In the genomic region with DNA sequence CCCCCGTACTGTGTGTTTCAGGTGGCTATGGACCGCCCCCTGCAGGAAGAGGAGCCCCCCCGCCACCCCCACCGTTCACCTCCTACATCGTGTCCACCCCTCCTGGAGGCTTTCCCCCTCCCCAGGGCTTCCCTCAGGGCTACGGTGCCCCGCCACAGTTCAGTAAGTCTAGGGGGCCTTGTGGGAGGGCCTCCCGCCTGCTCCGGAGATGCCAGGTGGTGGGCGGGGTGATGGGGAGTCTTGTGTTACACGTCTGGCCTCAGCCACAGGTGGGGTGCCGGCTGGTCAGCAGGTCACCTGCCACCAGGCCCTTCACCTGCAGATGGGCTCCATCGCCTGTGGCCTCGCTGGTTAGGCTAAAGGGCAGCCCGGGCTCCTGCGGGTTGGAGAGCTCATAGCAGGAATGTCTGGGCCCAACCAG, we compare ENCODE assay signal across 27 cellular contexts. TPM values are rescaled to one million over a fixed set of nuclear protein-coding genes. Genes with fewer than 3 reads are reported as not detected.
A peak's percentile ranks its signal among the peaks of the same experiment; 100 is the strongest.
DNase-seq lines count a peak whose midpoint lies in the region; ATAC-seq, FAIRE-seq and TF ChIP-seq lines count a peak whose summit lies in the region.
"Had no signal": no experiment of that assay in that cellular context is flagged by ENCODE, and none has a peak within 500 bp of the region (broad histone marks: within the 10 kb centered on the region; RNA-seq: fewer than 3 reads in every experiment).

No MANE protein-coding gene starts in this region.

- no peak overlapping the region for H3K23ac ChIP-seq in neuronal stem cell (ENCODE audit: low read depth, low read length, poor library complexity)

- H4K20me1 ChIP-seq in GM12878 (ENCODE audit: control insufficient read depth, insufficient read depth), result no peaks in the 10 kb centered on the region

- no TSS peak for BruUV-seq in GM12878 (replicated peaks; lab: Mats Ljungman, UMichigan)

- H3K79me2 ChIP-seq in GM12878 (ENCODE audit: control insufficient read depth, insufficient read depth, low read length), result no peaks in the 10 kb centered on the region

- H3K4me2 ChIP-seq in GM12878 (ENCODE audit: control insufficient read depth, insufficient read depth) (no peak overlapping the region), neuronal stem cell (ENCODE audit: insufficient read depth, low read length, poor library complexity, severe bottlenecking) (no peak overlapping the region)
- H3K4me2 ChIP-seq: GM23338, PC-9 had no signal

- no peak overlapping the region for H2BK15ac ChIP-seq in neuronal stem cell (ENCODE audit: low read length)

- no peak overlapping the region for H2AK5ac ChIP-seq in neuronal stem cell (ENCODE audit: low read depth, low read length)

- no peak overlapping the region for H3K14ac ChIP-seq in neuronal stem cell (ENCODE audit: low read length)

- peak; percentile 51; the same call in 1 of the 2 replicates for TF ChIP-seq POLR2A in GM12878 (IDR thresholded peaks at IDR 0.05; ENCODE audit: low read depth, low read length)

- no peak overlapping the region for H3K18ac ChIP-seq in neuronal stem cell (ENCODE audit: low read length)

- H3K4ac ChIP-seq in neuronal stem cell (ENCODE audit: low read length), result no peak overlapping the region

- peaks cover 17% of the 10 kb centered on the region for H3K79me1 ChIP-seq in neuronal stem cell (ENCODE audit: low read depth, low read length)

- H3K4me1 ChIP-seq in left ventricle myocardium inferior, result peaks cover 40% of the 10 kb centered on the region
- H3K4me1 ChIP-seq in GM12878 (ENCODE audit: control insufficient read depth, insufficient read depth, low read length), result no peaks in the 10 kb centered on the region
- H3K4me1 ChIP-seq in neuronal stem cell (ENCODE audit: control insufficient read depth in 2 of 2, insufficient read depth in 1 of 2, low read depth in 1 of 2, low read length in 2 of 2), result peaks cover 3 to 6% of the 10 kb centered on the region in 2 donors
- no peaks in the 10 kb centered on the region for H3K4me1 ChIP-seq in tibial artery
- H3K4me1 ChIP-seq: HAP-1 had no signal

- 85% methylated on average over 15 of the region's 16 CpGs for WGBS in GM12878 (ENCODE audit: insufficient coverage, insufficient replicate concordance, low lambda C conversion rate, missing lambda C conversion rate)
- no CpG with 5 or more reads among the region's 16 CpGs for WGBS in neuronal stem cell (ENCODE audit: extremely low coverage in 2 of 2, insufficient read length in 2 of 2, insufficient replicate concordance in 1 of 2), 2 donors

- CTCF ChIA-PET in GM12878 (lab: Yijun Ruan, JAX), result no interaction called here

- SMC1A ChIA-PET in GM12878 (lab: Charles Lee; ENCODE audit: uncharacterized antibody, unreplicated experiment), result no interaction called here

- intact Hi-C loops in left ventricle myocardium inferior (cut with micrococcal nuclease) (no loop called here), Right ventricle myocardium inferior (cut with DNase I) (no loop called here), GM12878 (cut with micrococcal nuclease; ENCODE audit: unreplicated experiment) (no loop called here), tibial artery (cut with DNase I; ENCODE audit: low total_unique reads) (no loop called here)

- TF ChIP-seq RAD21 in GM12878 (IDR thresholded peaks at IDR 0.05; ENCODE audit: insufficient read depth, low read depth, low read length), result no peak

- no peak overlapping the region for H3K4me3 ChIP-seq in left ventricle myocardium inferior
- H3K4me3 ChIP-seq in GM12878, result no peak overlapping the region
- no peak overlapping the region for H3K4me3 ChIP-seq in neuronal stem cell (ENCODE audit: low read length in 2 of 2)
- no peak overlapping the region for H3K4me3 ChIP-seq in tibial artery
- H3K4me3 ChIP-seq: GM23338, HAP-1, PC-9, SK-N-MC had no signal

- H2AFZ ChIP-seq in GM12878 (ENCODE audit: control insufficient read depth, low read depth, low read length) (no peak overlapping the region), neuronal stem cell (ENCODE audit: low read length) (no peak overlapping the region)
- H2AFZ ChIP-seq: GM23338, PC-9 had no signal

- RAD21 ChIA-PET in GM12878 (lab: Charles Lee; ENCODE audit: unreplicated experiment), result no interaction called here

- no peak overlapping the region for H3K9ac ChIP-seq in GM12878 (ENCODE audit: control insufficient read depth, insufficient read depth, low read length)
- H3K9ac ChIP-seq in neuronal stem cell (ENCODE audit: low read depth, low read length, poor library complexity), result peak overlapping the region; percentile 60

- H2BK120ac ChIP-seq in neuronal stem cell (ENCODE audit: low read depth, low read length), result no peak overlapping the region

- H3K27ac ChIP-seq in left ventricle myocardium inferior (replicated peaks) (peak overlapping the region; percentile 84), GM12878 (ENCODE audit: control insufficient read depth, insufficient read depth) (no peak overlapping the region), neuronal stem cell (replicated peaks; ENCODE audit: low read length) (no peak overlapping the region), tibial artery (no peak overlapping the region)
- H3K27ac ChIP-seq: 22Rv1, PC-9, SK-N-MC had no signal

- FAIRE-seq in GM12878 (lab: Jason Lieb, UNC), result no peak
- FAIRE-seq in frontal cortex (lab: Jason Lieb, UNC), result no peak

- TF ChIP-seq CTCF in left ventricle myocardium inferior (IDR thresholded peaks at IDR 0.05; ENCODE audit: borderline replicate concordance) (no peak), GM12878 (IDR thresholded peaks at IDR 0.05 in 2 of 3, conservative IDR thresholded peaks at IDR 0.05 in 1 of 3; ENCODE audit: control insufficient read depth in 2 of 3, extremely low read depth in 1 of 3, insufficient read depth in 1 of 3, low read depth in 3 of 3, low read length in 3 of 3) (no peak), tibial artery (IDR thresholded peaks at IDR 0.05) (no peak)

- in situ Hi-C loops in GM12878 (cut with MboI), result no loop called here

- H3K36me3 ChIP-seq in left ventricle myocardium inferior (peaks cover 91% of the 10 kb centered on the region), GM12878 (ENCODE audit: control insufficient read depth in 2 of 2, insufficient read depth in 2 of 2, low read length in 1 of 2) (peaks cover 15 to 52% of the 10 kb centered on the region in 2 experiments), neuronal stem cell (replicated peaks in 1 of 2; ENCODE audit: control insufficient read depth in 2 of 2, insufficient read depth in 2 of 2, low read length in 2 of 2) (peaks cover 50 to 92% of the 10 kb centered on the region in 2 donors), tibial artery (peaks cover 71 to 99% (median 93%) of the 10 kb centered on the region in 3 donors)

- no peak overlapping the region for H2BK5ac ChIP-seq in neuronal stem cell (ENCODE audit: low read length)

- H4K91ac ChIP-seq in neuronal stem cell (ENCODE audit: low read depth, low read length, poor library complexity), result no peak overlapping the region

- H2BK12ac ChIP-seq in neuronal stem cell (ENCODE audit: low read length), result no peak overlapping the region

- POLR2A ChIA-PET in GM12878 (lab: Charles Lee), result interaction anchor here (0.6 to 0.7 kb wide), 2 partner anchors 70 to 149 kb away, joined by 3 to 4 read pairs; no protein-coding TSS in a partner anchor

- H3K9me3 ChIP-seq in left ventricle myocardium inferior (replicated peaks) (no peaks in the 10 kb centered on the region), GM12878 (replicated peaks; ENCODE audit: control insufficient read depth, insufficient read depth, low read length) (no peaks in the 10 kb centered on the region), neuronal stem cell (replicated peaks in 1 of 2; ENCODE audit: control insufficient read depth in 2 of 2, insufficient read depth in 1 of 2, low read depth in 1 of 2, low read length in 2 of 2) (no peaks in the 10 kb centered on the region), tibial artery (no peaks in the 10 kb centered on the region)
- H3K9me3 ChIP-seq: HAP-1 had no signal

- H4K8ac ChIP-seq in neuronal stem cell (ENCODE audit: low read depth, low read length), result no peak overlapping the region

- DNase-seq in left ventricle myocardium inferior (no peak), Right ventricle myocardium inferior (ENCODE audit: missing footprints) (no peak), GM12878 (ENCODE audit: low read depth, low spot score) (no peak), neuronal stem cell (ENCODE audit: low spot score) (no peak), frontal cortex (ENCODE audit: low spot score in 2 of 2) (no peak), MV-4-11 (lab: John Stamatoyannopoulos, UW) (no peak), tibial artery (no peak), middle frontal gyrus (ENCODE audit: extremely low spot score, low spot score) (no peak)
- DNase-seq: CD8-positive, alpha-beta memory T cell; DMS153; DND-41; KG1; MM.1S; NCI-H1048; NCI-H1417; NCI-H1694; NCI-H2029 treated with DMSO at 0.1 percent for 48 hours; NCI-H2227 treated with DMSO at 0.1 percent for 48 hours; NCI-H526 treated with DMSO at 0.1 percent for 48 hours; PC-9; SHP77 treated with DMSO at 0.1 percent for 48 hours had no signal

- no peak for TF ChIP-seq EP300 in GM12878 (IDR thresholded peaks at IDR 0.05; ENCODE audit: borderline replicate concordance in 1 of 2, control insufficient read depth in 1 of 2, low read depth in 2 of 2, low read length in 2 of 2)

- H3K27me3 ChIP-seq in left ventricle myocardium inferior (ENCODE audit: low read depth) (no peaks in the 10 kb centered on the region), GM12878 (replicated peaks in 1 of 2; ENCODE audit: control insufficient read depth in 2 of 2, insufficient read depth in 2 of 2, low read length in 1 of 2) (no peaks in the 10 kb centered on the region), neuronal stem cell (ENCODE audit: control insufficient read depth in 3 of 3, insufficient read depth in 3 of 3, low read depth in 1 of 3, low read length in 3 of 3) (no peaks in the 10 kb centered on the region), tibial artery (no peaks in the 10 kb centered on the region)

- no peak for ATAC-seq in Right ventricle myocardium inferior
- ATAC-seq in GM12878, result no peak
- ATAC-seq: GM23338 had no signal

RNA-seq across cellular contexts. Expression of a gene that starts 8.0 kb away (rescaled TPM):
- total RNA-seq in left ventricle myocardium inferior (588 TPM), Right ventricle myocardium inferior (695 TPM), GM12878 (2014; rRNA removed) (1,524 and 1,715 TPM in 2 replicates), GM12878 (2014; rRNA removed; fragmentation: Illumina TruSeq; extraction: Trizol) (972 and 1,030 TPM in 2 replicates), GM12878 (2021) (2,219 and 2,315 TPM in 2 replicates), frontal cortex (276 TPM)
- total RNA-seq in GM12878 (2013; cell fraction: nucleolus; rRNA removed), result 239 and 289 TPM in 2 replicates
- 7,786 TPM for polyA plus RNA-seq in GM12878 (2011; ENCODE audit: low read depth)
- polyA plus RNA-seq in GM12878 (2011; rRNA removed) (524 and 1,111 TPM in 2 replicates), GM12878 (2014; fragmentation: Illumina TruSeq; extraction: Trizol) (209 and 786 TPM in 2 replicates), GM12878 (2014; fragmentation: Nextera tagmentation; extraction: Ambion mirVana) (100 to 1,000 TPM; 559 to 717 TPM), GM12878 (2014; rRNA removed) (3,158 and 3,344 TPM in 2 replicates), GM12878 (2016; fragmentation: Nextera tagmentation; extraction: Ambion mirVana) (1,000 to 10,000 TPM; 1,763 to 1,909 TPM)
- polyA plus RNA-seq in GM12878 (2011; cell fraction: cytosol; rRNA removed), result 3,186 and 3,536 TPM in 2 replicates
- 1,362 and 1,364 TPM in 2 replicates for polyA plus RNA-seq in GM12878 (2011; cell fraction: nucleus; rRNA removed)
- polyA plus RNA-seq in GM12878 (2012), result 3,088 and 3,408 TPM in 2 replicates
- 256 and 857 TPM in 2 replicates for polyA minus RNA-seq in GM12878 (2011; rRNA and poly(A)+ RNA removed)
- 796 and 851 TPM in 2 replicates for polyA minus RNA-seq in GM12878 (2011; cell fraction: cytosol; rRNA and poly(A)+ RNA removed)
- 184 and 257 TPM in 2 replicates for polyA minus RNA-seq in GM12878 (2011; cell fraction: nucleus; rRNA and poly(A)+ RNA removed)
- polyA plus RNA-seq in neuronal stem cell (2013, experiment 1 of 2), result 3,965 TPM
- polyA plus RNA-seq in neuronal stem cell (2013, experiment 2 of 2), result 3,732 TPM

RNA-seq across cellular contexts. Expression of a gene that starts 19.7 kb away (rescaled TPM):
- 0.22 TPM for total RNA-seq in left ventricle myocardium inferior
- 0.14 TPM for total RNA-seq in Right ventricle myocardium inferior
- total RNA-seq in GM12878 (2013; cell fraction: nucleolus; rRNA removed), result 0.34 and 0.46 TPM in 2 replicates
- under 0.01 and 0.11 TPM in 2 replicates for total RNA-seq in GM12878 (2014; rRNA removed)
- total RNA-seq in GM12878 (2014; rRNA removed; fragmentation: Illumina TruSeq; extraction: Trizol), result 0.05 TPM in 1 of 2 replicates, not detected in the other
- total RNA-seq in GM12878 (2021), result 0.08 and 0.26 TPM in 2 replicates
- polyA plus RNA-seq in GM12878 (2011; ENCODE audit: low read depth), result 0.31 TPM
- not detected in 2 replicates for polyA plus RNA-seq in GM12878 (2011; rRNA removed)
- polyA plus RNA-seq in GM12878 (2011; cell fraction: cytosol; rRNA removed), result 0.03 TPM in 1 of 2 replicates, not detected in the other
- polyA plus RNA-seq in GM12878 (2011; cell fraction: nucleus; rRNA removed), result 0.18 and 0.38 TPM in 2 replicates
- polyA plus RNA-seq in GM12878 (2012), result 0.27 and 0.43 TPM in 2 replicates
- polyA plus RNA-seq in GM12878 (2014; fragmentation: Illumina TruSeq; extraction: Trizol), result not detected in 2 replicates
- polyA plus RNA-seq in GM12878 (2014; fragmentation: Nextera tagmentation; extraction: Ambion mirVana), result under 1 TPM in 1 of 2 experiments, not detected in 1; 0.02 TPM
- 0.16 and 0.73 TPM in 2 replicates for polyA plus RNA-seq in GM12878 (2014; rRNA removed)
- under 1 TPM in 1 of 2 experiments, not detected in 1; 0.04 TPM for polyA plus RNA-seq in GM12878 (2016; fragmentation: Nextera tagmentation; extraction: Ambion mirVana)
- polyA minus RNA-seq in GM12878 (2011; rRNA and poly(A)+ RNA removed), result 0.05 TPM in 1 of 2 replicates, not detected in the other
- polyA minus RNA-seq in GM12878 (2011; cell fraction: cytosol; rRNA and poly(A)+ RNA removed), result not detected in 2 replicates
- 0.12 and 0.38 TPM in 2 replicates for polyA minus RNA-seq in GM12878 (2011; cell fraction: nucleus; rRNA and poly(A)+ RNA removed)
- polyA plus RNA-seq in neuronal stem cell (2013, experiment 1 of 2), result 3.4 TPM
- 3.9 TPM for polyA plus RNA-seq in neuronal stem cell (2013, experiment 2 of 2)
- total RNA-seq in frontal cortex, result 116 TPM
- total RNA-seq: RPMI7951 had no signal
- polyA plus RNA-seq: CD14-positive monocyte; CD8-positive, alpha-beta memory T cell had no signal

RNA-seq across cellular contexts. Expression of a gene that starts 22.8 kb away (rescaled TPM):
- total RNA-seq in left ventricle myocardium inferior (81.8 TPM), Right ventricle myocardium inferior (88.4 TPM), GM12878 (2014; rRNA removed) (122 and 127 TPM in 2 replicates), GM12878 (2014; rRNA removed; fragmentation: Illumina TruSeq; extraction: Trizol) (82.5 and 93.4 TPM in 2 replicates), GM12878 (2021) (223 and 240 TPM in 2 replicates), frontal cortex (43.6 TPM)
- total RNA-seq in GM12878 (2013; cell fraction: nucleolus; rRNA removed), result 111 and 128 TPM in 2 replicates
- 23.5 TPM for polyA plus RNA-seq in GM12878 (2011; ENCODE audit: low read depth)
- polyA plus RNA-seq in GM12878 (2011; rRNA removed) (110 and 123 TPM in 2 replicates), GM12878 (2014; fragmentation: Illumina TruSeq; extraction: Trizol) (69.0 and 91.2 TPM in 2 replicates), GM12878 (2014; fragmentation: Nextera tagmentation; extraction: Ambion mirVana) (10 to 100 TPM in 1 of 2 experiments, 1 to 10 TPM in 1; 9.9 to 27.7 TPM), GM12878 (2014; rRNA removed) (164 and 194 TPM in 2 replicates), GM12878 (2016; fragmentation: Nextera tagmentation; extraction: Ambion mirVana) (10 to 100 TPM; 16.9 to 17.9 TPM)
- polyA plus RNA-seq in GM12878 (2011; cell fraction: cytosol; rRNA removed), result 47.6 and 72.8 TPM in 2 replicates
- polyA plus RNA-seq in GM12878 (2011; cell fraction: nucleus; rRNA removed), result 106 and 159 TPM in 2 replicates
- polyA plus RNA-seq in GM12878 (2012), result 71.1 and 77.1 TPM in 2 replicates
- polyA minus RNA-seq in GM12878 (2011; rRNA and poly(A)+ RNA removed), result 27.9 and 29.7 TPM in 2 replicates
- 26.6 and 31.5 TPM in 2 replicates for polyA minus RNA-seq in GM12878 (2011; cell fraction: cytosol; rRNA and poly(A)+ RNA removed)
- 17.4 and 38.3 TPM in 2 replicates for polyA minus RNA-seq in GM12878 (2011; cell fraction: nucleus; rRNA and poly(A)+ RNA removed)
- polyA plus RNA-seq in neuronal stem cell (2013, experiment 1 of 2), result 124 TPM
- polyA plus RNA-seq in neuronal stem cell (2013, experiment 2 of 2), result 126 TPM

RNA-seq across cellular contexts. Expression of a gene that starts 28.9 kb away (rescaled TPM):
- 77.0 TPM for total RNA-seq in left ventricle myocardium inferior
- total RNA-seq in Right ventricle myocardium inferior, result 85.8 TPM
- total RNA-seq in GM12878 (2013; cell fraction: nucleolus; rRNA removed), result 6.5 and 6.7 TPM in 2 replicates
- 50.1 and 55.2 TPM in 2 replicates for total RNA-seq in GM12878 (2014; rRNA removed)
- total RNA-seq in GM12878 (2014; rRNA removed; fragmentation: Illumina TruSeq; extraction: Trizol), result 22.5 and 24.9 TPM in 2 replicates
- total RNA-seq in GM12878 (2021), result 49.1 and 52.0 TPM in 2 replicates
- 9.2 TPM for polyA plus RNA-seq in GM12878 (2011; ENCODE audit: low read depth)
- polyA plus RNA-seq in GM12878 (2011; rRNA removed), result 4.7 and 13.0 TPM in 2 replicates
- polyA plus RNA-seq in GM12878 (2011; cell fraction: cytosol; rRNA removed), result 13.6 and 22.1 TPM in 2 replicates
- polyA plus RNA-seq in GM12878 (2011; cell fraction: nucleus; rRNA removed), result 11.4 and 12.7 TPM in 2 replicates
- 28.9 and 29.0 TPM in 2 replicates for polyA plus RNA-seq in GM12878 (2012)
- polyA plus RNA-seq in GM12878 (2014; fragmentation: Illumina TruSeq; extraction: Trizol), result 8.3 and 28.5 TPM in 2 replicates
- polyA plus RNA-seq in GM12878 (2014; fragmentation: Nextera tagmentation; extraction: Ambion mirVana), result 1 to 10 TPM; 1.6 to 5.6 TPM
- 56.0 and 65.8 TPM in 2 replicates for polyA plus RNA-seq in GM12878 (2014; rRNA removed)
- 100 to 1,000 TPM; 122 to 131 TPM for polyA plus RNA-seq in GM12878 (2016; fragmentation: Nextera tagmentation; extraction: Ambion mirVana)
- polyA minus RNA-seq in GM12878 (2011; rRNA and poly(A)+ RNA removed), result 4.2 and 10.8 TPM in 2 replicates
- 4.5 and 11.0 TPM in 2 replicates for polyA minus RNA-seq in GM12878 (2011; cell fraction: cytosol; rRNA and poly(A)+ RNA removed)
- 2.1 and 5.4 TPM in 2 replicates for polyA minus RNA-seq in GM12878 (2011; cell fraction: nucleus; rRNA and poly(A)+ RNA removed)
- polyA plus RNA-seq in neuronal stem cell (2013, experiment 1 of 2), result 41.6 TPM
- 42.6 TPM for polyA plus RNA-seq in neuronal stem cell (2013, experiment 2 of 2)
- 15.5 TPM for total RNA-seq in frontal cortex

RNA-seq across cellular contexts. Expression of a gene that starts 46.5 kb away (rescaled TPM):
- total RNA-seq in left ventricle myocardium inferior (380 TPM), Right ventricle myocardium inferior (443 TPM), GM12878 (2014; rRNA removed) (107 and 143 TPM in 2 replicates), GM12878 (2014; rRNA removed; fragmentation: Illumina TruSeq; extraction: Trizol) (18.5 and 24.1 TPM in 2 replicates), GM12878 (2021) (136 and 143 TPM in 2 replicates), frontal cortex (27.7 TPM)
- 50.2 and 65.0 TPM in 2 replicates for total RNA-seq in GM12878 (2013; cell fraction: nucleolus; rRNA removed)
- 16.9 TPM for polyA plus RNA-seq in GM12878 (2011; ENCODE audit: low read depth)
- polyA plus RNA-seq in GM12878 (2011; rRNA removed) (12.1 and 43.0 TPM in 2 replicates), GM12878 (2014; fragmentation: Illumina TruSeq; extraction: Trizol) (1.5 and 5.1 TPM in 2 replicates), GM12878 (2014; fragmentation: Nextera tagmentation; extraction: Ambion mirVana) (10 to 100 TPM; 10.6 to 39.4 TPM), GM12878 (2014; rRNA removed) (166 and 177 TPM in 2 replicates), GM12878 (2016; fragmentation: Nextera tagmentation; extraction: Ambion mirVana) (100 to 1,000 TPM; 261 to 282 TPM)
- 127 and 227 TPM in 2 replicates for polyA plus RNA-seq in GM12878 (2011; cell fraction: cytosol; rRNA removed)
- 125 and 151 TPM in 2 replicates for polyA plus RNA-seq in GM12878 (2011; cell fraction: nucleus; rRNA removed)
- polyA plus RNA-seq in GM12878 (2012), result 64.7 and 88.4 TPM in 2 replicates
- 38.5 and 54.8 TPM in 2 replicates for polyA minus RNA-seq in GM12878 (2011; rRNA and poly(A)+ RNA removed)
- polyA minus RNA-seq in GM12878 (2011; cell fraction: cytosol; rRNA and poly(A)+ RNA removed), result 65.2 and 74.7 TPM in 2 replicates
- 16.3 and 29.0 TPM in 2 replicates for polyA minus RNA-seq in GM12878 (2011; cell fraction: nucleus; rRNA and poly(A)+ RNA removed)
- 61.9 TPM for polyA plus RNA-seq in neuronal stem cell (2013, experiment 1 of 2)
- polyA plus RNA-seq in neuronal stem cell (2013, experiment 2 of 2), result 60.2 TPM

Comparison
In these comparisons a context has a peak if more than half of its experiments do, and no peak if none do; other contexts are left out.
1. RNA of a gene that starts 19.7 kb away (total RNA-seq): 116 TPM in frontal cortex (single experiment); 0.22 TPM in left ventricle myocardium inferior (single experiment), 0.14 TPM in Right ventricle myocardium inferior (single experiment) and under 0.01 to 0.46 TPM in GM12878; every median in the first group is over 10 times any median in the second.